11 cellular contexts compared by ENCODE assay signal in the genomic region with DNA sequence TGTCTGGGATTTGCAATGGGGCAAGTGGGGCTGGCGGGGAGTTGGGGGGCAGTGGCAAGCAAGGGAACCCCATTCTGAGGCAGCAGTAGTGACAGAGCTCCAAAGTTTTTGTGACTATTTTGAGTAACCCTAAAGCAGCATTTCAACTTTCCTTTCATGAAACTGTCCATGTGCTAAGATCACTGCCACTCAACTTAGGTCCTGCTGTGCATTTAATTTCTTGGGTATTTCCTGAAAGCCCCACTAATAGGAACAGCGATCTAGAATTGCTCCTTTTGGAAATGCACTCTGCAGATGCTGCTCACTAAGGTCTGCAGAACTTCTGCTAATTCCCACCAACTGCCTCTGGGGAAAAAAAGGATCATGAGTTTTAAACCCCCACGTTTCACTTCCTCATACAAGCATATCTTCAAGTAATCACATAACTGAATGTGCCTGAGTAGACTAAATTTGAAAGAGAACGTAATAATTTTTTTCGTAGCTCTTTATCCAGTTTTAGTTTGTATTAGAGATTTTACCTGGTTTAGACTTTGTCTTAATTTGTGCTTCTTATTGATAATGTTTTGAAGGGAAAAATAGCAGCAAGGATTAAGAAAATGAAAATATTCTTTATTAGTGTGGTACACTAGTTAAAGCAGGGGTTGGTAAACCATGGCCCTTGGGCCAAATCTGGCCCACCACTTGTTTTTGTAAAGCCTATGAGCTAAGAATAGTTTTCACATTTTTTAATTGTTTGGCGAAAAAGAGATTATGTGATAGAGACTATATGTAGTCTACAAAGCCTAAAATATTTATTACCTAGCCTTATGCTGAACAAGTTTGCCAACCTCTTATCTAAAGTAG. TPM values are rescaled to one million over a fixed set of nuclear protein-coding genes. Genes with fewer than 3 reads are reported as not detected.
DNase-seq lines count a peak whose midpoint lies in the region; ATAC-seq lines count a peak whose summit lies in the region.
"Had no signal": no experiment of that assay in that cellular context is flagged by ENCODE, and none has a peak within 500 bp of the region (broad histone marks: within the 10 kb centered on the region; RNA-seq: fewer than 3 reads in every experiment).

No MANE protein-coding gene starts in this region.

- no CpG with 5 or more reads among the region's 6 CpGs for WGBS in mesendoderm (ENCODE audit: extremely low coverage, insufficient coverage, low lambda C conversion rate)

- H3K23ac ChIP-seq in mesendoderm (ENCODE audit: low read length) = no peak overlapping the region

- H3K36me3 ChIP-seq in mesendoderm (ENCODE audit: control insufficient read depth, insufficient read depth, low read length) = no peaks in the 10 kb centered on the region

- no peaks in the 10 kb centered on the region for H3K79me1 ChIP-seq in mesendoderm (ENCODE audit: low read length)

- H4K8ac ChIP-seq in mesendoderm (ENCODE audit: low read depth, low read length) = no peak overlapping the region

- no peak overlapping the region for H4K5ac ChIP-seq in mesendoderm (ENCODE audit: low read length)

- H3K27ac ChIP-seq in mesendoderm (ENCODE audit: low read depth, low read length) = no peak overlapping the region
- H3K27ac ChIP-seq: SK-N-MC had no signal

- no peak overlapping the region for H3K56ac ChIP-seq in mesendoderm (ENCODE audit: low read length)

- H3K4me3 ChIP-seq in mesendoderm (ENCODE audit: low read length) = no peak overlapping the region
- H3K4me3 ChIP-seq: SK-N-MC had no signal

- ATAC-seq in GM18909 (IDR thresholded peaks at IDR 0.05; ENCODE audit: poor library complexity, unreplicated experiment) (peak; percentile 98), HG02678 (IDR thresholded peaks at IDR 0.05; ENCODE audit: unreplicated experiment) (peak; percentile 97), HG03571 (IDR thresholded peaks at IDR 0.05; ENCODE audit: unreplicated experiment) (peak; percentile 96)
- ATAC-seq: activated T-cell treated with anti-CD3 and anti-CD28 coated beads, Interleukin-2, amount 50 U/mL, for 4 hours had no signal

- no peaks in the 10 kb centered on the region for H3K4me1 ChIP-seq in mesendoderm (ENCODE audit: control insufficient read depth, low read depth, low read length)

- H3K18ac ChIP-seq in mesendoderm (ENCODE audit: low read length) = peak overlapping the region; percentile 28

- no peak overlapping the region for H2BK15ac ChIP-seq in mesendoderm (replicated peaks; ENCODE audit: low read depth)

- DNase-seq in mesendoderm (no peak), NCI-H2227 (lab: John Stamatoyannopoulos, UW; ENCODE audit: unreplicated experiment) (no peak), NCI-H2107 (lab: John Stamatoyannopoulos, UW) (no peak), HCEC 1CT (no peak)
- no peak for DNase-seq in activated CD4-positive, alpha-beta T cell treated with anti-CD3 and anti-CD28 coated beads, Interleukin-2, amount 50 U/mL, for 48 hours
- DNase-seq: activated T-cell treated with anti-CD3 and anti-CD28 coated beads, Interleukin-2, amount 50 U/mL, for 4 hours; central memory CD4-positive, alpha-beta T cell had no signal

- no peak overlapping the region for H3K9ac ChIP-seq in mesendoderm (ENCODE audit: low read length)

- no peaks in the 10 kb centered on the region for H3K79me2 ChIP-seq in mesendoderm (ENCODE audit: control insufficient read depth, insufficient read depth, low read length)

- no peak overlapping the region for H2BK120ac ChIP-seq in mesendoderm (ENCODE audit: low read depth, low read length)

- H3K4me2 ChIP-seq in mesendoderm (ENCODE audit: low read length) = no peak overlapping the region

- no peak overlapping the region for H3K4ac ChIP-seq in mesendoderm (ENCODE audit: low read depth, low read length)

- no peak overlapping the region for H2BK5ac ChIP-seq in mesendoderm (ENCODE audit: low read length)

- no peaks in the 10 kb centered on the region for H3K27me3 ChIP-seq in mesendoderm (ENCODE audit: insufficient read depth, low read length, poor library complexity)

- no peak overlapping the region for H2AK5ac ChIP-seq in mesendoderm (ENCODE audit: low read length)

RNA-seq across cellular contexts. Expression of a gene that starts 56.9 kb away (rescaled TPM):
- 3.8 TPM for polyA plus RNA-seq in mesendoderm (2013, experiment 1 of 2)
- 4.0 TPM for polyA plus RNA-seq in mesendoderm (2013, experiment 2 of 2)
